16 cellular contexts compared by ENCODE assay signal in genomic region chr7:37352251-37352650, GRCh38.
DNase-seq lines count a peak whose midpoint lies in the region; ATAC-seq, FAIRE-seq and TF ChIP-seq lines count a peak whose summit lies in the region.
"Had no signal": no experiment of that assay in that cellular context is flagged by ENCODE, and none has a peak within 500 bp of the region (broad histone marks: within the 10 kb centered on the region; RNA-seq: fewer than 3 reads in every experiment).

No MANE protein-coding gene starts in this region.

- H3K27me3 ChIP-seq in BLaER1 (no peaks in the 10 kb centered on the region), K562 (ENCODE audit: control insufficient read depth in 2 of 2, insufficient read depth in 2 of 2, low read length in 2 of 2) (no peaks in the 10 kb centered on the region), stomach (no peaks in the 10 kb centered on the region)
- no peaks in the 10 kb centered on the region for H3K27me3 ChIP-seq in CD4-positive, alpha-beta T cell (ENCODE audit: control insufficient read depth, insufficient read depth, low read length)
- H3K27me3 ChIP-seq: cardiac muscle cell, foreskin keratinocyte, hepatocyte had no signal

- H3K9me3 ChIP-seq in BLaER1: no peaks in the 10 kb centered on the region
- no peaks in the 10 kb centered on the region for H3K9me3 ChIP-seq in CD4-positive, alpha-beta T cell (ENCODE audit: control insufficient read depth, low read length)
- no peaks in the 10 kb centered on the region for H3K9me3 ChIP-seq in T-helper 17 cell (ENCODE audit: control insufficient read depth, low read length, poor library complexity, severe bottlenecking)
- H3K9me3 ChIP-seq in K562 (replicated peaks; ENCODE audit: control insufficient read depth, insufficient read depth, low read depth, low read length): 0 out of 2 replicates have a peak, but pooled peaks cover 1% of the 10 kb centered on the region
- H3K9me3 ChIP-seq in stomach: no peaks in the 10 kb centered on the region

- TF ChIP-seq EP300 in K562 (IDR thresholded peaks at IDR 0.05; ENCODE audit: low read length): no peak
- no peak for TF ChIP-seq EP300 in stomach (IDR thresholded peaks at IDR 0.05)

- H3K4me1 ChIP-seq in BLaER1: peaks cover 53% of the 10 kb centered on the region
- peaks cover 0 to 28% of the 10 kb centered on the region in 2 experiments; a peak in 4 of 5 replicates for H3K4me1 ChIP-seq in K562 (replicated peaks in 1 of 2; ENCODE audit: control insufficient read depth in 2 of 2, insufficient read depth in 2 of 2, low read length in 2 of 2)
- peaks cover 0 to 43% (median 16%) of the 10 kb centered on the region in 4 donors for H3K4me1 ChIP-seq in stomach
- H3K4me1 ChIP-seq: foreskin keratinocyte had no signal

- H2AFZ ChIP-seq in K562 (ENCODE audit: low read depth, low read length): no peak overlapping the region
- H2AFZ ChIP-seq: hepatocyte had no signal

- H3K27ac Mint-ChIP-seq in CD4-positive, alpha-beta T cell: peak overlapping the region; percentile 90
- peak overlapping the region; percentile 84 for H3K27ac Mint-ChIP-seq in T-helper 17 cell

- no peak overlapping the region for H3K9ac ChIP-seq in BLaER1
- no peak overlapping the region for H3K9ac ChIP-seq in K562 (ENCODE audit: insufficient read depth in 1 of 2, low read depth in 2 of 2, low read length in 2 of 2)

- no peaks in the 10 kb centered on the region for H3K9me1 ChIP-seq in K562 (ENCODE audit: control insufficient read depth, insufficient read depth, low read length)

- H3K4me2 ChIP-seq in BLaER1: peak overlapping the region; percentile 8; the same call in 1 of the 2 replicates
- H3K4me2 ChIP-seq in K562 (ENCODE audit: insufficient read depth, low read length): no peak overlapping the region
- H3K4me2 ChIP-seq: hepatocyte, smooth muscle cell had no signal

- intact Hi-C loops in CD4-positive, alpha-beta T cell (cut with DNase I, micrococcal nuclease): loop anchor here (2.0 to 5.0 kb wide), 7 partner anchors 57 to 860 kb away; partner anchors contain the start of gene ELMO1 (in 1 of the 2)
- intact Hi-C loops in K562 (cut with micrococcal nuclease): loop anchor here (5.0 kb wide), 1 partner anchor 70 kb away; no protein-coding TSS in a partner anchor
- intact Hi-C loops in stomach (cut with DNase I; ENCODE audit: low total_unique reads): no loop called here

- CTCF ChIA-PET in CD4-positive, alpha-beta T cell (lab: Charles Lee): interaction anchor here (0.7 to 3.0 kb wide), 9 partner anchors 9 to 145 kb away, joined by 3 to 24 read pairs (median 5); no protein-coding TSS in a partner anchor
- CTCF ChIA-PET in K562 (lab: Yijun Ruan, JAX; ENCODE audit: low intra/inter-chr PET ratio): no interaction called here

- H3K36me3 ChIP-seq in BLaER1 (no peaks in the 10 kb centered on the region), K562 (ENCODE audit: control insufficient read depth, insufficient read depth, low read length) (no peaks in the 10 kb centered on the region), stomach (no peaks in the 10 kb centered on the region)
- H3K36me3 ChIP-seq: cardiac muscle cell had no signal

- peaks cover 10% of the 10 kb centered on the region for H3K36me3 Mint-ChIP-seq in CD4-positive, alpha-beta T cell (ENCODE audit: low read depth)
- no peaks in the 10 kb centered on the region for H3K36me3 Mint-ChIP-seq in T-helper 17 cell (ENCODE audit: low read depth)

- WGBS in K562 (ENCODE audit: insufficient coverage, low coverage, missing lambda C conversion rate): 65% methylated on average over 11 of the region's 11 CpGs
- 78 to 90% (median 85%) methylated on average over 11 of the region's 11 CpGs for WGBS in stomach, 5 donors

- H3K9me3 Mint-ChIP-seq in CD4-positive, alpha-beta T cell: no peaks in the 10 kb centered on the region

- in situ Hi-C loops in K562 (cut with MboI): no loop called here

- H4K20me1 ChIP-seq in BLaER1: no peaks in the 10 kb centered on the region
- H4K20me1 ChIP-seq in K562 (replicated peaks; ENCODE audit: control insufficient read depth, insufficient read depth, low read length): no peaks in the 10 kb centered on the region

- H3K4me3 ChIP-seq in BLaER1 (no peak overlapping the region), K562 (no peak overlapping the region), stomach (no peak overlapping the region)
- H3K4me3 ChIP-seq: cardiac muscle cell, hepatocyte, smooth muscle cell had no signal

- TF ChIP-seq POLR2A in K562 (conservative IDR thresholded peaks at IDR 0.05) (no peak), stomach (IDR thresholded peaks at IDR 0.05) (no peak)

- POLR2A ChIA-PET in CD4-positive, alpha-beta T cell (lab: Charles Lee): interaction anchor here (0.6 to 6.9 kb wide), 8 partner anchors 7 to 674 kb away, joined by 3 to 134 read pairs (median 10); partner anchors contain the start of gene ELMO1
- POLR2A ChIA-PET in K562 (lab: Yijun Ruan, JAX): no interaction called here

- H3K4me1 Mint-ChIP-seq in CD4-positive, alpha-beta T cell (ENCODE audit: low read depth): peaks cover 91% of the 10 kb centered on the region
- H3K4me1 Mint-ChIP-seq in T-helper 17 cell: peaks cover 54% of the 10 kb centered on the region

- FAIRE-seq in K562 (lab: Jason Lieb, UNC): no peak
- FAIRE-seq: HTR-8/SVneo had no signal

- TF ChIP-seq RAD21 in K562 (CRISPR knock-in tag; conservative IDR thresholded peaks at IDR 0.05 in 1 of 2, IDR thresholded peaks at IDR 0.05 in 1 of 2): no peak

- H3K27ac ChIP-seq in BLaER1 (no peak overlapping the region), K562 (ENCODE audit: extremely low read depth, low read depth, low read length) (no peak overlapping the region), stomach (no peak overlapping the region)
- no peak overlapping the region for H3K27ac ChIP-seq in CD4-positive, alpha-beta T cell (ENCODE audit: low read depth, low read length)
- H3K27ac ChIP-seq: foreskin keratinocyte, hepatocyte had no signal

- no peak for TF ChIP-seq CTCF in CD4-positive, alpha-beta T cell (IDR thresholded peaks at IDR 0.05)
- TF ChIP-seq CTCF in K562 (IDR thresholded peaks at IDR 0.05 in 2 of 3, conservative IDR thresholded peaks at IDR 0.05 in 1 of 3; ENCODE audit: insufficient read depth in 2 of 3, low read depth in 1 of 3, low read length in 3 of 3) (no peak), stomach (IDR thresholded peaks at IDR 0.05) (no peak)

- H3K27me3 Mint-ChIP-seq in CD4-positive, alpha-beta T cell: no peaks in the 10 kb centered on the region
- H3K27me3 Mint-ChIP-seq in T-helper 17 cell: no peaks in the 10 kb centered on the region

- H3K79me2 ChIP-seq in K562 (ENCODE audit: control insufficient read depth, insufficient read depth, low read length): no peaks in the 10 kb centered on the region
- H3K79me2 ChIP-seq: hepatocyte had no signal

- BruUV-seq in K562 (replicated peaks; lab: Mats Ljungman, UMichigan): no TSS peak

- no peak for DNase-seq in CD4-positive, alpha-beta T cell
- DNase-seq in T-helper 17 cell (no peak), K562 (ENCODE audit: extremely low read depth in 1 of 4, low spot score in 3 of 4) (no peak), stomach (no peak), SKM-1 treated with dmso at 0.1 percent for 144 hours (lab: John Stamatoyannopoulos, UW; ENCODE audit: unreplicated experiment) (no peak), hypothalamus (lab: John Stamatoyannopoulos, UW) (no peak), iPS-NIHi11 (ENCODE audit: low spot score) (no peak)
- DNase-seq: foreskin keratinocyte, islet precursor cell, NCI-H2171, occipital lobe had no signal

- ATAC-seq in CD4-positive, alpha-beta T cell (ENCODE audit: poor library complexity): no peak
- ATAC-seq in T-helper 17 cell (no peak), K562 (no peak)
- ATAC-seq: foreskin keratinocyte had no signal

- H3K4me3 Mint-ChIP-seq in CD4-positive, alpha-beta T cell: peak overlapping the region; percentile 93
- peak overlapping the region; percentile 90 for H3K4me3 Mint-ChIP-seq in T-helper 17 cell

TF ChIP-seq in K562, 482 proteins besides CTCF, POLR2A, EP300 and RAD21:
- TF ChIP-seq ZNF239 (CRISPR knock-in tag; IDR thresholded peaks at IDR 0.05) (peak; percentile 91), ZNF655 (CRISPR knock-in tag; IDR thresholded peaks at IDR 0.05) (no peak)
TF ChIP-seq in K562: peak in this region for 1.
